1 cellular context compared by ENCODE assay signal in the genomic region with DNA sequence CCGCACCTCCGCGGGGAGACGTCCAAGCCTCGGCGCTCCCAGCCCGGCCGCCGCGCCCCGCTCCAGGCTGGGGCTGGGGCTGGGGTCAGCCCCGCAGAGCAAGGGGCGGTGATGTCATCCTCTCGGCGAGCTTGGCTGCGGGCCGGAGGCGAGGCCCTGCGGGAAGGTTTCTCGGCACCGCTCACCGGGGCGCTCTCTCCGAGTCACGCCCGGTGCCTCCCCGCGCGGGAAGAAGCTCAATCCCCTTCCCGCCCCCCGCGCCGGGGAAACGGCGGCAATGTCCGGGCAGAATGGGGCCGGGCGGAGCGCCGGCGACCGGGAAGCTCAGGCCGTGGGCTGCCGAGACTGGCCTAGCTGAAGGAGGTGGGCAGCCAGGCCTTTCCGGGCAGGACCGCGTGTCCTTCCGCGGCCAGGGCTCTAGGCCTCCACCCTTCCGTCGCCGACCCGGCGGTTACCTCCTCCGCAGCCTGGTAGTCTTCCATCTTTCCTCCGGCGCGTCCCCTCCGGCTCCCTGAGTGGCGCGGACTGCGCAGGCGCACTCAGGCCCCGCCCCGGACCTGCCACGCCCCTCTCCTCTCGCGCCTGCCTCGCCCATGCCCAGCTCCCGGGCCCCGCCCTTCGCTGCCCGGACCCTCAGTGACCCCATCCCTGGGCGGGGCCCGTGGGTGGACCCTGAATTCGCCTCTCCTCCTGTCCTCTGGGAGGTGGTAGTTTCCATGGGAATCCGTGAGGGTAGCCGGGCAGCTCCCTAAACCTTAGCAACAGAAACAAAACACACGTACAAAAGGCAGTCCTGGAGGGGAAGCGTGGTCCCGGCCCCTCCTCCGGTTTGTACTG.
TF ChIP-seq lines count a peak whose summit lies in the region.

TSS of gene DYNLT1 (minus strand) at position 517 of the 837 bp plus-strand sequence. CDS start at position 482, 35 bp downstream.

TF ChIP-seq in K562, 482 proteins besides CTCF, POLR2A, EP300 and RAD21 (continued from another document and continues in another):
- no peak for TF ChIP-seq DEAF1 (CRISPR knock-in tag; IDR thresholded peaks at IDR 0.05)
- peak; percentile 5 for TF ChIP-seq SIN3B (IDR thresholded peaks at IDR 0.05; ENCODE audit: low read depth)
- no peak for TF ChIP-seq CBFA2T2 (conservative IDR thresholded peaks at IDR 0.05)
- no peak for TF ChIP-seq ZSCAN32 (CRISPR knock-in tag; IDR thresholded peaks at IDR 0.05)
- TF ChIP-seq CREBBP (IDR thresholded peaks at IDR 0.05; ENCODE audit: low read depth, low read length), result no peak
- TF ChIP-seq SP1 (CRISPR knock-in tag; IDR thresholded peaks at IDR 0.05), result peak; percentile 88
- 0 out of 2 replicates have a peak, but pooled peaks have one; percentile 67 for TF ChIP-seq KLF6 (CRISPR knock-in tag; IDR thresholded peaks at IDR 0.05; ENCODE audit: borderline replicate concordance)
- peak; percentile 98 for TF ChIP-seq RBFOX2 (IDR thresholded peaks at IDR 0.05; ENCODE audit: low read depth, low read length)
- no peak for TF ChIP-seq PURB (CRISPR knock-in tag; IDR thresholded peaks at IDR 0.05; ENCODE audit: low read depth)
- TF ChIP-seq, protein P1, sequence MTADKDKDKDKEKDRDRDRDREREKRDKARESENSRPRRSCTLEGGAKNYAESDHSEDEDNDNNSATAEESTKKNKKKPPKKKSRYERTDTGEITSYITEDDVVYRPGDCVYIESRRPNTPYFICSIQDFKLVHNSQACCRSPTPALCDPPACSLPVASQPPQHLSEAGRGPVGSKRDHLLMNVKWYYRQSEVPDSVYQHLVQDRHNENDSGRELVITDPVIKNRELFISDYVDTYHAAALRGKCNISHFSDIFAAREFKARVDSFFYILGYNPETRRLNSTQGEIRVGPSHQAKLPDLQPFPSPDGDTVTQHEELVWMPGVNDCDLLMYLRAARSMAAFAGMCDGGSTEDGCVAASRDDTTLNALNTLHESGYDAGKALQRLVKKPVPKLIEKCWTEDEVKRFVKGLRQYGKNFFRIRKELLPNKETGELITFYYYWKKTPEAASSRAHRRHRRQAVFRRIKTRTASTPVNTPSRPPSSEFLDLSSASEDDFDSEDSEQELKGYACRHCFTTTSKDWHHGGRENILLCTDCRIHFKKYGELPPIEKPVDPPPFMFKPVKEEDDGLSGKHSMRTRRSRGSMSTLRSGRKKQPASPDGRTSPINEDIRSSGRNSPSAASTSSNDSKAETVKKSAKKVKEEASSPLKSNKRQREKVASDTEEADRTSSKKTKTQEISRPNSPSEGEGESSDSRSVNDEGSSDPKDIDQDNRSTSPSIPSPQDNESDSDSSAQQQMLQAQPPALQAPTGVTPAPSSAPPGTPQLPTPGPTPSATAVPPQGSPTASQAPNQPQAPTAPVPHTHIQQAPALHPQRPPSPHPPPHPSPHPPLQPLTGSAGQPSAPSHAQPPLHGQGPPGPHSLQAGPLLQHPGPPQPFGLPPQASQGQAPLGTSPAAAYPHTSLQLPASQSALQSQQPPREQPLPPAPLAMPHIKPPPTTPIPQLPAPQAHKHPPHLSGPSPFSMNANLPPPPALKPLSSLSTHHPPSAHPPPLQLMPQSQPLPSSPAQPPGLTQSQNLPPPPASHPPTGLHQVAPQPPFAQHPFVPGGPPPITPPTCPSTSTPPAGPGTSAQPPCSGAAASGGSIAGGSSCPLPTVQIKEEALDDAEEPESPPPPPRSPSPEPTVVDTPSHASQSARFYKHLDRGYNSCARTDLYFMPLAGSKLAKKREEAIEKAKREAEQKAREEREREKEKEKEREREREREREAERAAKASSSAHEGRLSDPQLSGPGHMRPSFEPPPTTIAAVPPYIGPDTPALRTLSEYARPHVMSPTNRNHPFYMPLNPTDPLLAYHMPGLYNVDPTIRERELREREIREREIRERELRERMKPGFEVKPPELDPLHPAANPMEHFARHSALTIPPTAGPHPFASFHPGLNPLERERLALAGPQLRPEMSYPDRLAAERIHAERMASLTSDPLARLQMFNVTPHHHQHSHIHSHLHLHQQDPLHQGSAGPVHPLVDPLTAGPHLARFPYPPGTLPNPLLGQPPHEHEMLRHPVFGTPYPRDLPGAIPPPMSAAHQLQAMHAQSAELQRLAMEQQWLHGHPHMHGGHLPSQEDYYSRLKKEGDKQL (CRISPR knock-in tag; IDR thresholded peaks at IDR 0.05; ENCODE audit: borderline replicate concordance), result no peak
- peak in 1 of 2 experiments; percentile 38; a peak in 1 of 4 replicates for TF ChIP-seq CSDE1 (IDR thresholded peaks at IDR 0.05)
- TF ChIP-seq SRSF3 (IDR thresholded peaks at IDR 0.05; ENCODE audit: insufficient read depth, low read length), result no peak
- no peak for TF ChIP-seq ZNF644 (tag; IDR thresholded peaks at IDR 0.05; ENCODE audit: low read depth)
- TF ChIP-seq HINFP (tag; conservative IDR thresholded peaks at IDR 0.05; ENCODE audit: low read depth), result no peak
- TF ChIP-seq NELFE (IDR thresholded peaks at IDR 0.05; ENCODE audit: insufficient read depth, insufficient read length), result peak; percentile 10
- TF ChIP-seq E2F3 (CRISPR knock-in tag; IDR thresholded peaks at IDR 0.05), result peak; percentile 89; the same call in 1 of the 2 replicates
- TF ChIP-seq, protein P2, sequence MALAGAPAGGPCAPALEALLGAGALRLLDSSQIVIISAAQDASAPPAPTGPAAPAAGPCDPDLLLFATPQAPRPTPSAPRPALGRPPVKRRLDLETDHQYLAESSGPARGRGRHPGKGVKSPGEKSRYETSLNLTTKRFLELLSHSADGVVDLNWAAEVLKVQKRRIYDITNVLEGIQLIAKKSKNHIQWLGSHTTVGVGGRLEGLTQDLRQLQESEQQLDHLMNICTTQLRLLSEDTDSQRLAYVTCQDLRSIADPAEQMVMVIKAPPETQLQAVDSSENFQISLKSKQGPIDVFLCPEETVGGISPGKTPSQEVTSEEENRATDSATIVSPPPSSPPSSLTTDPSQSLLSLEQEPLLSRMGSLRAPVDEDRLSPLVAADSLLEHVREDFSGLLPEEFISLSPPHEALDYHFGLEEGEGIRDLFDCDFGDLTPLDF (CRISPR knock-in tag; IDR thresholded peaks at IDR 0.05), result peak; percentile 86; the same call in 1 of the 2 replicates
- peak; percentile 57; the same call in 1 of the 2 replicates for TF ChIP-seq ZNF263 (CRISPR knock-in tag; IDR thresholded peaks at IDR 0.05; ENCODE audit: borderline replicate concordance)
- TF ChIP-seq BRD4 (IDR thresholded peaks at IDR 0.05), result peak; percentile 77
- TF ChIP-seq SMARCA5 (IDR thresholded peaks at IDR 0.05), result no peak
- TF ChIP-seq, protein P3, sequence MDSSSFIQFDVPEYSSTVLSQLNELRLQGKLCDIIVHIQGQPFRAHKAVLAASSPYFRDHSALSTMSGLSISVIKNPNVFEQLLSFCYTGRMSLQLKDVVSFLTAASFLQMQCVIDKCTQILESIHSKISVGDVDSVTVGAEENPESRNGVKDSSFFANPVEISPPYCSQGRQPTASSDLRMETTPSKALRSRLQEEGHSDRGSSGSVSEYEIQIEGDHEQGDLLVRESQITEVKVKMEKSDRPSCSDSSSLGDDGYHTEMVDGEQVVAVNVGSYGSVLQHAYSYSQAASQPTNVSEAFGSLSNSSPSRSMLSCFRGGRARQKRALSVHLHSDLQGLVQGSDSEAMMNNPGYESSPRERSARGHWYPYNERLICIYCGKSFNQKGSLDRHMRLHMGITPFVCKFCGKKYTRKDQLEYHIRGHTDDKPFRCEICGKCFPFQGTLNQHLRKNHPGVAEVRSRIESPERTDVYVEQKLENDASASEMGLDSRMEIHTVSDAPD (CRISPR knock-in tag; IDR thresholded peaks at IDR 0.05), result no peak
- no peak for TF ChIP-seq COPS2 (conservative IDR thresholded peaks at IDR 0.05)
- TF ChIP-seq NONO (IDR thresholded peaks at IDR 0.05; ENCODE audit: low read depth in 2 of 2, low read length in 1 of 2), result peak; percentile 56 to 90
- no peak for TF ChIP-seq NCOR1 (IDR thresholded peaks at IDR 0.05)
- peak in 1 of 2 experiments; percentile 79; a peak in 2 of 4 replicates for TF ChIP-seq TEAD1 (CRISPR knock-in tag; IDR thresholded peaks at IDR 0.05)
- TF ChIP-seq HLTF (IDR thresholded peaks at IDR 0.05), result peak; percentile 87; the same call in 1 of the 2 replicates
- TF ChIP-seq ATF7 (IDR thresholded peaks at IDR 0.05), result peak; percentile 95
- TF ChIP-seq CBFA2T3 (IDR thresholded peaks at IDR 0.05), result peak; percentile 7; the same call in 1 of the 2 replicates
- TF ChIP-seq, protein P4, sequence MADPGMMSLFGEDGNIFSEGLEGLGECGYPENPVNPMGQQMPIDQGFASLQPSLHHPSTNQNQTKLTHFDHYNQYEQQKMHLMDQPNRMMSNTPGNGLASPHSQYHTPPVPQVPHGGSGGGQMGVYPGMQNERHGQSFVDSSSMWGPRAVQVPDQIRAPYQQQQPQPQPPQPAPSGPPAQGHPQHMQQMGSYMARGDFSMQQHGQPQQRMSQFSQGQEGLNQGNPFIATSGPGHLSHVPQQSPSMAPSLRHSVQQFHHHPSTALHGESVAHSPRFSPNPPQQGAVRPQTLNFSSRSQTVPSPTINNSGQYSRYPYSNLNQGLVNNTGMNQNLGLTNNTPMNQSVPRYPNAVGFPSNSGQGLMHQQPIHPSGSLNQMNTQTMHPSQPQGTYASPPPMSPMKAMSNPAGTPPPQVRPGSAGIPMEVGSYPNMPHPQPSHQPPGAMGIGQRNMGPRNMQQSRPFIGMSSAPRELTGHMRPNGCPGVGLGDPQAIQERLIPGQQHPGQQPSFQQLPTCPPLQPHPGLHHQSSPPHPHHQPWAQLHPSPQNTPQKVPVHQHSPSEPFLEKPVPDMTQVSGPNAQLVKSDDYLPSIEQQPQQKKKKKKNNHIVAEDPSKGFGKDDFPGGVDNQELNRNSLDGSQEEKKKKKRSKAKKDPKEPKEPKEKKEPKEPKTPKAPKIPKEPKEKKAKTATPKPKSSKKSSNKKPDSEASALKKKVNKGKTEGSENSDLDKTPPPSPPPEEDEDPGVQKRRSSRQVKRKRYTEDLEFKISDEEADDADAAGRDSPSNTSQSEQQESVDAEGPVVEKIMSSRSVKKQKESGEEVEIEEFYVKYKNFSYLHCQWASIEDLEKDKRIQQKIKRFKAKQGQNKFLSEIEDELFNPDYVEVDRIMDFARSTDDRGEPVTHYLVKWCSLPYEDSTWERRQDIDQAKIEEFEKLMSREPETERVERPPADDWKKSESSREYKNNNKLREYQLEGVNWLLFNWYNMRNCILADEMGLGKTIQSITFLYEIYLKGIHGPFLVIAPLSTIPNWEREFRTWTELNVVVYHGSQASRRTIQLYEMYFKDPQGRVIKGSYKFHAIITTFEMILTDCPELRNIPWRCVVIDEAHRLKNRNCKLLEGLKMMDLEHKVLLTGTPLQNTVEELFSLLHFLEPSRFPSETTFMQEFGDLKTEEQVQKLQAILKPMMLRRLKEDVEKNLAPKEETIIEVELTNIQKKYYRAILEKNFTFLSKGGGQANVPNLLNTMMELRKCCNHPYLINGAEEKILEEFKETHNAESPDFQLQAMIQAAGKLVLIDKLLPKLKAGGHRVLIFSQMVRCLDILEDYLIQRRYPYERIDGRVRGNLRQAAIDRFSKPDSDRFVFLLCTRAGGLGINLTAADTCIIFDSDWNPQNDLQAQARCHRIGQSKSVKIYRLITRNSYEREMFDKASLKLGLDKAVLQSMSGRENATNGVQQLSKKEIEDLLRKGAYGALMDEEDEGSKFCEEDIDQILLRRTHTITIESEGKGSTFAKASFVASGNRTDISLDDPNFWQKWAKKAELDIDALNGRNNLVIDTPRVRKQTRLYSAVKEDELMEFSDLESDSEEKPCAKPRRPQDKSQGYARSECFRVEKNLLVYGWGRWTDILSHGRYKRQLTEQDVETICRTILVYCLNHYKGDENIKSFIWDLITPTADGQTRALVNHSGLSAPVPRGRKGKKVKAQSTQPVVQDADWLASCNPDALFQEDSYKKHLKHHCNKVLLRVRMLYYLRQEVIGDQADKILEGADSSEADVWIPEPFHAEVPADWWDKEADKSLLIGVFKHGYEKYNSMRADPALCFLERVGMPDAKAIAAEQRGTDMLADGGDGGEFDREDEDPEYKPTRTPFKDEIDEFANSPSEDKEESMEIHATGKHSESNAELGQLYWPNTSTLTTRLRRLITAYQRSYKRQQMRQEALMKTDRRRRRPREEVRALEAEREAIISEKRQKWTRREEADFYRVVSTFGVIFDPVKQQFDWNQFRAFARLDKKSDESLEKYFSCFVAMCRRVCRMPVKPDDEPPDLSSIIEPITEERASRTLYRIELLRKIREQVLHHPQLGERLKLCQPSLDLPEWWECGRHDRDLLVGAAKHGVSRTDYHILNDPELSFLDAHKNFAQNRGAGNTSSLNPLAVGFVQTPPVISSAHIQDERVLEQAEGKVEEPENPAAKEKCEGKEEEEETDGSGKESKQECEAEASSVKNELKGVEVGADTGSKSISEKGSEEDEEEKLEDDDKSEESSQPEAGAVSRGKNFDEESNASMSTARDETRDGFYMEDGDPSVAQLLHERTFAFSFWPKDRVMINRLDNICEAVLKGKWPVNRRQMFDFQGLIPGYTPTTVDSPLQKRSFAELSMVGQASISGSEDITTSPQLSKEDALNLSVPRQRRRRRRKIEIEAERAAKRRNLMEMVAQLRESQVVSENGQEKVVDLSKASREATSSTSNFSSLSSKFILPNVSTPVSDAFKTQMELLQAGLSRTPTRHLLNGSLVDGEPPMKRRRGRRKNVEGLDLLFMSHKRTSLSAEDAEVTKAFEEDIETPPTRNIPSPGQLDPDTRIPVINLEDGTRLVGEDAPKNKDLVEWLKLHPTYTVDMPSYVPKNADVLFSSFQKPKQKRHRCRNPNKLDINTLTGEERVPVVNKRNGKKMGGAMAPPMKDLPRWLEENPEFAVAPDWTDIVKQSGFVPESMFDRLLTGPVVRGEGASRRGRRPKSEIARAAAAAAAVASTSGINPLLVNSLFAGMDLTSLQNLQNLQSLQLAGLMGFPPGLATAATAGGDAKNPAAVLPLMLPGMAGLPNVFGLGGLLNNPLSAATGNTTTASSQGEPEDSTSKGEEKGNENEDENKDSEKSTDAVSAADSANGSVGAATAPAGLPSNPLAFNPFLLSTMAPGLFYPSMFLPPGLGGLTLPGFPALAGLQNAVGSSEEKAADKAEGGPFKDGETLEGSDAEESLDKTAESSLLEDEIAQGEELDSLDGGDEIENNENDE (IDR thresholded peaks at IDR 0.05; ENCODE audit: low read depth, low read length), result peak; percentile 17
- peak; percentile 92 for TF ChIP-seq L3MBTL2 (IDR thresholded peaks at IDR 0.05)
